In the genomic region with DNA sequence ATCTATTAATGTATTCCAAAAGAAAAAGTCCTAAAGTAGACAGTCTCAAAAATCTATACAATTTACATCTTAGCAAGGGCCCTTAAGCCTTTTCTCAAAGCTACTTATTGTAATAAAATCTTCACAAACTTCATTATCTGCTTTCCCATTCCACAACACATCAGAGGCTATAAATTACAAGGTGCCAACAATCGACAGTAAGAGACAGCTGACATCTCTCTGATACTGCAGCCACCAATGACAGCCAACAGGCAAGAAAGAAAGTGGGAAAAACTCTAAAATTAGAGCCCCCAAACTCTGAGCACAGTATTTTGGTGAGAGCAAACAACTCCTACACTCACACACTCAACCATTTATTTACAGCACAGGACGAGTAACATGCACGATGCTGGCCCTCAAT, we compare ENCODE assay signal across 2 cellular contexts.
TF ChIP-seq lines count a peak whose summit lies in the region.

No MANE protein-coding gene starts in this region.

TF ChIP-seq in SK-N-SH, 30 proteins besides CTCF, POLR2A, EP300 and RAD21 (continued from another document):
- TF ChIP-seq, protein P1, sequence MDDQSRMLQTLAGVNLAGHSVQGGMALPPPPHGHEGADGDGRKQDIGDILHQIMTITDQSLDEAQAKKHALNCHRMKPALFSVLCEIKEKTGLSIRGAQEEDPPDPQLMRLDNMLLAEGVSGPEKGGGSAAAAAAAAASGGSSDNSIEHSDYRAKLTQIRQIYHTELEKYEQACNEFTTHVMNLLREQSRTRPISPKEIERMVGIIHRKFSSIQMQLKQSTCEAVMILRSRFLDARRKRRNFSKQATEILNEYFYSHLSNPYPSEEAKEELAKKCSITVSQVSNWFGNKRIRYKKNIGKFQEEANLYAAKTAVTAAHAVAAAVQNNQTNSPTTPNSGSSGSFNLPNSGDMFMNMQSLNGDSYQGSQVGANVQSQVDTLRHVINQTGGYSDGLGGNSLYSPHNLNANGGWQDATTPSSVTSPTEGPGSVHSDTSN (IDR thresholded peaks at IDR 0.05), result no peak
- no peak for TF ChIP-seq RXRA (IDR thresholded peaks at IDR 0.05; ENCODE audit: borderline replicate concordance, low read depth)

TF ChIP-seq in SK-N-SH treated with all-trans-retinoic acid at 6 μM for 48 hours, 23 proteins besides CTCF, POLR2A, EP300 and RAD21 (continued from another document):
- TF ChIP-seq, protein P2, sequence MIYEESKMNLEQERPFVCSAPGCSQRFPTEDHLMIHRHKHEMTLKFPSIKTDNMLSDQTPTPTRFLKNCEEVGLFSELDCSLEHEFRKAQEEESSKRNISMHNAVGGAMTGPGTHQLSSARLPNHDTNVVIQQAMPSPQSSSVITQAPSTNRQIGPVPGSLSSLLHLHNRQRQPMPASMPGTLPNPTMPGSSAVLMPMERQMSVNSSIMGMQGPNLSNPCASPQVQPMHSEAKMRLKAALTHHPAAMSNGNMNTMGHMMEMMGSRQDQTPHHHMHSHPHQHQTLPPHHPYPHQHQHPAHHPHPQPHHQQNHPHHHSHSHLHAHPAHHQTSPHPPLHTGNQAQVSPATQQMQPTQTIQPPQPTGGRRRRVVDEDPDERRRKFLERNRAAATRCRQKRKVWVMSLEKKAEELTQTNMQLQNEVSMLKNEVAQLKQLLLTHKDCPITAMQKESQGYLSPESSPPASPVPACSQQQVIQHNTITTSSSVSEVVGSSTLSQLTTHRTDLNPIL (CRISPR knock-in tag; IDR thresholded peaks at IDR 0.05; ENCODE audit: low read depth), result no peak
- TF ChIP-seq TOX (CRISPR knock-in tag; IDR thresholded peaks at IDR 0.05; ENCODE audit: borderline replicate concordance), result no peak
- no peak for TF ChIP-seq PPARA (CRISPR knock-in tag; IDR thresholded peaks at IDR 0.05; ENCODE audit: borderline replicate concordance)
- TF ChIP-seq TCF4 (CRISPR knock-in tag; IDR thresholded peaks at IDR 0.05; ENCODE audit: borderline replicate concordance), result no peak
- no peak for TF ChIP-seq BACH2 (CRISPR knock-in tag; IDR thresholded peaks at IDR 0.05; ENCODE audit: borderline replicate concordance)
- TF ChIP-seq ZNF70 (CRISPR knock-in tag; IDR thresholded peaks at IDR 0.05), result no peak
- TF ChIP-seq, protein P3, sequence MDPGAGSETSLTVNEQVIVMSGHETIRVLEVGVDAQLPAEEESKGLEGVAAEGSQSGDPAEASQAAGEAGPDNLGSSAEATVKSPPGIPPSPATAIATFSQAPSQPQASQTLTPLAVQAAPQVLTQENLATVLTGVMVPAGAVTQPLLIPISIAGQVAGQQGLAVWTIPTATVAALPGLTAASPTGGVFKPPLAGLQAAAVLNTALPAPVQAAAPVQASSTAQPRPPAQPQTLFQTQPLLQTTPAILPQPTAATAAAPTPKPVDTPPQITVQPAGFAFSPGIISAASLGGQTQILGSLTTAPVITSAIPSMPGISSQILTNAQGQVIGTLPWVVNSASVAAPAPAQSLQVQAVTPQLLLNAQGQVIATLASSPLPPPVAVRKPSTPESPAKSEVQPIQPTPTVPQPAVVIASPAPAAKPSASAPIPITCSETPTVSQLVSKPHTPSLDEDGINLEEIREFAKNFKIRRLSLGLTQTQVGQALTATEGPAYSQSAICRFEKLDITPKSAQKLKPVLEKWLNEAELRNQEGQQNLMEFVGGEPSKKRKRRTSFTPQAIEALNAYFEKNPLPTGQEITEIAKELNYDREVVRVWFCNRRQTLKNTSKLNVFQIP (CRISPR knock-in tag; IDR thresholded peaks at IDR 0.05; ENCODE audit: borderline replicate concordance, low read depth), result no peak
- TF ChIP-seq ZNF565 (CRISPR knock-in tag; conservative IDR thresholded peaks at IDR 0.05; ENCODE audit: low read depth), result no peak
- no peak for TF ChIP-seq ZNF8 (CRISPR knock-in tag; IDR thresholded peaks at IDR 0.05)
- TF ChIP-seq ZFP30 (CRISPR knock-in tag; IDR thresholded peaks at IDR 0.05), result no peak
- TF ChIP-seq, protein P4, sequence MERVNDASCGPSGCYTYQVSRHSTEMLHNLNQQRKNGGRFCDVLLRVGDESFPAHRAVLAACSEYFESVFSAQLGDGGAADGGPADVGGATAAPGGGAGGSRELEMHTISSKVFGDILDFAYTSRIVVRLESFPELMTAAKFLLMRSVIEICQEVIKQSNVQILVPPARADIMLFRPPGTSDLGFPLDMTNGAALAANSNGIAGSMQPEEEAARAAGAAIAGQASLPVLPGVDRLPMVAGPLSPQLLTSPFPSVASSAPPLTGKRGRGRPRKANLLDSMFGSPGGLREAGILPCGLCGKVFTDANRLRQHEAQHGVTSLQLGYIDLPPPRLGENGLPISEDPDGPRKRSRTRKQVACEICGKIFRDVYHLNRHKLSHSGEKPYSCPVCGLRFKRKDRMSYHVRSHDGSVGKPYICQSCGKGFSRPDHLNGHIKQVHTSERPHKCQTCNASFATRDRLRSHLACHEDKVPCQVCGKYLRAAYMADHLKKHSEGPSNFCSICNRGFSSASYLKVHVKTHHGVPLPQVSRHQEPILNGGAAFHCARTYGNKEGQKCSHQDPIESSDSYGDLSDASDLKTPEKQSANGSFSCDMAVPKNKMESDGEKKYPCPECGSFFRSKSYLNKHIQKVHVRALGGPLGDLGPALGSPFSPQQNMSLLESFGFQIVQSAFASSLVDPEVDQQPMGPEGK (CRISPR knock-in tag; IDR thresholded peaks at IDR 0.05; ENCODE audit: borderline replicate concordance), result no peak
